Comparison of ENCODE assay signal across 1 cellular context in the genomic region with DNA sequence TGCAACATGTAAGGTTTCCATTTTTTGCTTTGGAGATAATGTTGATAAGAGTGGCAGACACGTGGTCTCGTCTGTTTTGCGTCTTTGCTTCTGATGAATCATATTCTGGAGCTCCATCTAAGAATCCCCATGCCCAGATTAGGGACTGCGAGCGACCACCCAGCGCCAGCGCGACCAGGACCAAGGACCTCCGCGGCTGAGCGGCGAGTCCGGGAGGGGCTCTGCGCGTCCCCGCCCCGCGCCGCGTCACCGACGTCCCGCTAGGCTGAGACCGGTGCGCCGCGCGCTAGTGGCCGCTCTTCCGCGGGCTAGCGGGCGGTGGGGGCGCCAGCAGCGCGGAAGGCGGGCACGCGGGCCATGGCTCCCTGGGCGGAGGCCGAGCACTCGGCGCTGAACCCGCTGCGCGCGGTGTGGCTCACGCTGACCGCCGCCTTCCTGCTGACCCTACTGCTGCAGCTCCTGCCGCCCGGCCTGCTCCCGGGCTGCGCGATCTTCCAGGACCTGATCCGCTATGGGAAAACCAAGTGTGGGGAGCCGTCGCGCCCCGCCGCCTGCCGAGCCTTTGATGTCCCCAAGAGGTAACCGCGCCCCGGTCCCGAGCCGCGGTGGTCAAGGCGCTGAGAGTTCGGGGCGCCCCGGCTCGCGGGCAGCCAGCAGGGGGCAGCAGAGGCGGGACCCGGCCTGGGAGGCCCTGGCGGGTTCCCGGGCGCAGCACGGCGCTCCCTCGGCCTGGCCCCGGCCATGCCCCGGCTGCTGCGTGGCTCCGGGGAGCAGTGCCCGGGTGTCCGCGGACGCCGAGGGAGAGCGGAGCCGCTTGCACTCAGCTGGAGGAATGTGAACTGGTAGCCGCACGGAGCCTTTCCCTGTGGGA.
TF ChIP-seq lines count a peak whose summit lies in the region.

Gene SRD5A3 (plus strand): TSS at position 263 of the 871 bp plus-strand sequence. CDS start 95 bp downstream, at position 358.

TF ChIP-seq in K562, 482 proteins besides CTCF, POLR2A, EP300 and RAD21 (continued from another document and continues in another):
- TF ChIP-seq, protein P1, sequence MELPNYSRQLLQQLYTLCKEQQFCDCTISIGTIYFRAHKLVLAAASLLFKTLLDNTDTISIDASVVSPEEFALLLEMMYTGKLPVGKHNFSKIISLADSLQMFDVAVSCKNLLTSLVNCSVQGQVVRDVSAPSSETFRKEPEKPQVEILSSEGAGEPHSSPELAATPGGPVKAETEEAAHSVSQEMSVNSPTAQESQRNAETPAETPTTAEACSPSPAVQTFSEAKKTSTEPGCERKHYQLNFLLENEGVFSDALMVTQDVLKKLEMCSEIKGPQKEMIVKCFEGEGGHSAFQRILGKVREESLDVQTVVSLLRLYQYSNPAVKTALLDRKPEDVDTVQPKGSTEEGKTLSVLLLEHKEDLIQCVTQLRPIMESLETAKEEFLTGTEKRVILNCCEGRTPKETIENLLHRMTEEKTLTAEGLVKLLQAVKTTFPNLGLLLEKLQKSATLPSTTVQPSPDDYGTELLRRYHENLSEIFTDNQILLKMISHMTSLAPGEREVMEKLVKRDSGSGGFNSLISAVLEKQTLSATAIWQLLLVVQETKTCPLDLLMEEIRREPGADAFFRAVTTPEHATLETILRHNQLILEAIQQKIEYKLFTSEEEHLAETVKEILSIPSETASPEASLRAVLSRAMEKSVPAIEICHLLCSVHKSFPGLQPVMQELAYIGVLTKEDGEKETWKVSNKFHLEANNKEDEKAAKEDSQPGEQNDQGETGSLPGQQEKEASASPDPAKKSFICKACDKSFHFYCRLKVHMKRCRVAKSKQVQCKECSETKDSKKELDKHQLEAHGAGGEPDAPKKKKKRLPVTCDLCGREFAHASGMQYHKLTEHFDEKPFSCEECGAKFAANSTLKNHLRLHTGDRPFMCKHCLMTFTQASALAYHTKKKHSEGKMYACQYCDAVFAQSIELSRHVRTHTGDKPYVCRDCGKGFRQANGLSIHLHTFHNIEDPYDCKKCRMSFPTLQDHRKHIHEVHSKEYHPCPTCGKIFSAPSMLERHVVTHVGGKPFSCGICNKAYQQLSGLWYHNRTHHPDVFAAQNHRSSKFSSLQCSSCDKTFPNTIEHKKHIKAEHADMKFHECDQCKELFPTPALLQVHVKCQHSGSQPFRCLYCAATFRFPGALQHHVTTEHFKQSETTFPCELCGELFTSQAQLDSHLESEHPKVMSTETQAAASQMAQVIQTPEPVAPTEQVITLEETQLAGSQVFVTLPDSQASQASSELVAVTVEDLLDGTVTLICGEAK (IDR thresholded peaks at IDR 0.05): 0 out of 2 replicates have a peak, but pooled peaks have one; percentile 28
- TF ChIP-seq, protein P1 (CRISPR knock-in tag; IDR thresholded peaks at IDR 0.05): no peak
- TF ChIP-seq SIN3B (IDR thresholded peaks at IDR 0.05; ENCODE audit: low read depth): peak; percentile 63; the same call in 1 of the 2 replicates
- TF ChIP-seq POLR2AphosphoS5 (IDR thresholded peaks at IDR 0.05; ENCODE audit: control insufficient read depth, insufficient read depth, low read depth, low read length): peak; percentile 66
- 0 out of 2 replicates have a peak, but pooled peaks have one; percentile 6 for TF ChIP-seq RBM34 (IDR thresholded peaks at IDR 0.05; ENCODE audit: borderline replicate concordance, insufficient read depth, low read length)
- TF ChIP-seq TGIF2 (CRISPR knock-in tag; IDR thresholded peaks at IDR 0.05): peak; percentile 83; the same call in 1 of the 2 replicates
- TF ChIP-seq KDM4B (IDR thresholded peaks at IDR 0.05; ENCODE audit: borderline replicate concordance in 2 of 2, low read depth in 1 of 2): 0 out of 4 replicates have a peak, but pooled peaks of 1 of the 2 experiments have one; percentile 44
- TF ChIP-seq FOXM1 (IDR thresholded peaks at IDR 0.05; ENCODE audit: low read depth): no peak
- peak; percentile 94; the same call in 1 of the 2 replicates for TF ChIP-seq FOXM1 (CRISPR knock-in tag; IDR thresholded peaks at IDR 0.05; ENCODE audit: low read depth)
- TF ChIP-seq DPF2 (IDR thresholded peaks at IDR 0.05): 0 out of 2 replicates have a peak, but pooled peaks have one; percentile 34
- TF ChIP-seq RCOR1 (IDR thresholded peaks at IDR 0.05; ENCODE audit: borderline replicate concordance in 1 of 2, low read depth in 2 of 2, low read length in 2 of 2): peak in 1 of 2 experiments; percentile 6; a peak in 2 of 4 replicates
- TF ChIP-seq, protein P2, sequence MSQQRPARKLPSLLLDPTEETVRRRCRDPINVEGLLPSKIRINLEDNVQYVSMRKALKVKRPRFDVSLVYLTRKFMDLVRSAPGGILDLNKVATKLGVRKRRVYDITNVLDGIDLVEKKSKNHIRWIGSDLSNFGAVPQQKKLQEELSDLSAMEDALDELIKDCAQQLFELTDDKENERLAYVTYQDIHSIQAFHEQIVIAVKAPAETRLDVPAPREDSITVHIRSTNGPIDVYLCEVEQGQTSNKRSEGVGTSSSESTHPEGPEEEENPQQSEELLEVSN (IDR thresholded peaks at IDR 0.05; ENCODE audit: borderline replicate concordance in 1 of 2, extremely low read depth in 1 of 2, insufficient read depth in 1 of 2, insufficient read length in 1 of 2, low read depth in 1 of 2, low read length in 1 of 2, poor library complexity in 1 of 2, severe bottlenecking in 1 of 2): peak; percentile 91 to 96
- TF ChIP-seq MAX (CRISPR knock-in tag; IDR thresholded peaks at IDR 0.05): peak; percentile 96
- TF ChIP-seq HMGXB4 (CRISPR knock-in tag; IDR thresholded peaks at IDR 0.05): peak; percentile 63; the same call in 1 of the 2 replicates
- TF ChIP-seq, protein P3, sequence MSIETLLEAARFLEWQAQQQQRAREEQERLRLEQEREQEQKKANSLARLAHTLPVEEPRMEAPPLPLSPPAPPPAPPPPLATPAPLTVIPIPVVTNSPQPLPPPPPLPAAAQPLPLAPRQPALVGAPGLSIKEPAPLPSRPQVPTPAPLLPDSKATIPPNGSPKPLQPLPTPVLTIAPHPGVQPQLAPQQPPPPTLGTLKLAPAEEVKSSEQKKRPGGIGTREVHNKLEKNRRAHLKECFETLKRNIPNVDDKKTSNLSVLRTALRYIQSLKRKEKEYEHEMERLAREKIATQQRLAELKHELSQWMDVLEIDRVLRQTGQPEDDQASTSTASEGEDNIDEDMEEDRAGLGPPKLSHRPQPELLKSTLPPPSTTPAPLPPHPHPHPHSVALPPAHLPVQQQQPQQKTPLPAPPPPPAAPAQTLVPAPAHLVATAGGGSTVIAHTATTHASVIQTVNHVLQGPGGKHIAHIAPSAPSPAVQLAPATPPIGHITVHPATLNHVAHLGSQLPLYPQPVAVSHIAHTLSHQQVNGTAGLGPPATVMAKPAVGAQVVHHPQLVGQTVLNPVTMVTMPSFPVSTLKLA (conservative IDR thresholded peaks at IDR 0.05): peak; percentile 73 to 80
- TF ChIP-seq, protein P4, sequence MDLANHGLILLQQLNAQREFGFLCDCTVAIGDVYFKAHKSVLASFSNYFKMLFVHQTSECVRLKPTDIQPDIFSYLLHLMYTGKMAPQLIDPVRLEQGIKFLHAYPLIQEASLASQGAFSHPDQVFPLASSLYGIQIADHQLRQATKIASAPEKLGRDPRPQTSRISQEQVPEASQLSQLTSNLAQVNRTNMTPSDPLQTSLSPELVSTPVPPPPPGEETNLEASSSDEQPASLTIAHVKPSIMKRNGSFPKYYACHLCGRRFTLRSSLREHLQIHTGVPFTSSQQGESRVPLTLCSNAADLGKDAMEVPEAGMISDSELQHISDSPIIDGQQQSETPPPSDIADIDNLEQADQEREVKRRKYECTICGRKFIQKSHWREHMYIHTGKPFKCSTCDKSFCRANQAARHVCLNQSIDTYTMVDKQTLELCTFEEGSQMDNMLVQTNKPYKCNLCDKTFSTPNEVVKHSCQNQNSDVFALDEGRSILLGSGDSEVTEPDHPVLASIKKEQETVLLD (IDR thresholded peaks at IDR 0.05): peak; percentile 19; the same call in 1 of the 2 replicates
- TF ChIP-seq THAP12 (CRISPR knock-in tag; IDR thresholded peaks at IDR 0.05): peak; percentile 85
- TF ChIP-seq NRF1 (conservative IDR thresholded peaks at IDR 0.05 in 1 of 2, IDR thresholded peaks at IDR 0.05 in 1 of 2): peak; percentile 81 to 83
- TF ChIP-seq RAD51 (IDR thresholded peaks at IDR 0.05; ENCODE audit: borderline replicate concordance, low read depth): peak; percentile 69
- peak; percentile 87 to 92 for TF ChIP-seq UBTF (IDR thresholded peaks at IDR 0.05; ENCODE audit: borderline replicate concordance in 1 of 2, low read depth in 2 of 2, low read length in 2 of 2)
- TF ChIP-seq ESRRA (IDR thresholded peaks at IDR 0.05; ENCODE audit: borderline replicate concordance, low read depth): peak; percentile 69; the same call in 1 of the 2 replicates
- TF ChIP-seq SP1 (CRISPR knock-in tag; IDR thresholded peaks at IDR 0.05): peak; percentile 77
- peak; percentile 96 for TF ChIP-seq TCF7 (IDR thresholded peaks at IDR 0.05; ENCODE audit: borderline replicate concordance)
- TF ChIP-seq FOSL1 (tag; conservative IDR thresholded peaks at IDR 0.05): peak; percentile 65
- TF ChIP-seq CCNT2 (IDR thresholded peaks at IDR 0.05; ENCODE audit: borderline replicate concordance, extremely low read depth, insufficient read length, low read depth, low read length): peak; percentile 84
